13 cellular contexts compared by ENCODE assay signal in the genomic region with DNA sequence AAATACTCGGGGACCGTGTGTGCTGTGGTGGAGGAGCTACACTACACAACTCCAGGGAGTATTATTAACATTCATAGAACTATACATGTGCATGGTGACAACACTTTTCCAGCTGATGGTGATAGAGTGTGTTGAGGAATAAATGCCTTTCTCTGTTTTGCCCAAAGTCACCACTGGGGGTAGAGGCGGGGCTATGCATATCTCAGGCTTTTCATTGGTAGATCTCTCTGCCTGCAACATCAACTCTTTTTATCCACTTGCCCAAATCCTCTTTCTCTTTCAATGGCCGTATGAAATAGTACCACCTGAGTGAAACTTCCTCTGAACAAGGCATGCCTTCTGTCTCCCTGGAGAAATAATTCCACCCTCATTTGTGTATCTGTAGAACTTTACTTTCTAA.
DNase-seq lines count a peak whose midpoint lies in the region; ATAC-seq, FAIRE-seq and TF ChIP-seq lines count a peak whose summit lies in the region.
"Had no signal": no experiment of that assay in that cellular context is flagged by ENCODE, and none has a peak within 500 bp of the region (broad histone marks: within the 10 kb centered on the region; RNA-seq: fewer than 3 reads in every experiment).

No MANE protein-coding gene starts in this region.

- ATAC-seq in HG03196 (IDR thresholded peaks at IDR 0.05; ENCODE audit: unreplicated experiment) (peak; percentile 61), GM18870 (IDR thresholded peaks at IDR 0.05; ENCODE audit: unreplicated experiment) (no peak)
- ATAC-seq in stimulated activated naive CD8-positive, alpha-beta T cell treated with anti-CD3 and anti-CD28 coated beads, Interleukin-15, amount 100 ng/mL, for 72 hours: no peak
- ATAC-seq: pancreas had no signal

- no peaks in the 10 kb centered on the region for H3K27me3 Mint-ChIP-seq in MCF 10A (ENCODE audit: insufficient read depth, unreplicated experiment)
- peaks cover 10% of the 10 kb centered on the region for H3K27me3 Mint-ChIP-seq in stimulated activated naive CD8-positive, alpha-beta T cell treated with anti-CD3 and anti-CD28 coated beads, Interleukin-15, amount 100 ng/mL, for 72 hours

- intact Hi-C loops in MCF 10A (cut with micrococcal nuclease): no loop called here
- intact Hi-C loops in breast epithelium (cut with DNase I; ENCODE audit: low total_unique reads): loop anchor here (10.0 kb wide), 1 partner anchor 818 kb away; no protein-coding TSS in a partner anchor

- no peak for TF ChIP-seq CTCF in MCF 10A (IDR thresholded peaks at IDR 0.05; ENCODE audit: unreplicated experiment)
- no peak for TF ChIP-seq CTCF in breast epithelium (IDR thresholded peaks at IDR 0.05)
- TF ChIP-seq CTCF in bronchial epithelial cell (IDR thresholded peaks at IDR 0.05; ENCODE audit: insufficient read depth, low read length, severe bottlenecking): no peak

- H3K27ac Mint-ChIP-seq in MCF 10A (ENCODE audit: low read depth, unreplicated experiment): no peak overlapping the region
- H3K27ac Mint-ChIP-seq in stimulated activated naive CD8-positive, alpha-beta T cell treated with anti-CD3 and anti-CD28 coated beads, Interleukin-15, amount 100 ng/mL, for 72 hours: no peak overlapping the region

- H3K4me1 ChIP-seq in breast epithelium: no peaks in the 10 kb centered on the region
- H3K4me1 ChIP-seq: pancreas had no signal

- no peaks in the 10 kb centered on the region for H3K9me3 ChIP-seq in breast epithelium
- H3K9me3 ChIP-seq: pancreas, suprapubic skin had no signal

- no TSS peak for BruUV-seq in MCF 10A (replicated peaks; lab: Mats Ljungman, UMichigan)

- POLR2A ChIA-PET in MCF 10A (lab: Yijun Ruan, JAX): no interaction called here

- no peak overlapping the region for H3K27ac ChIP-seq in breast epithelium
- H3K27ac ChIP-seq: cardiac muscle cell, pancreas, suprapubic skin had no signal

- H3K9me3 Mint-ChIP-seq in MCF 10A (ENCODE audit: unreplicated experiment): no peaks in the 10 kb centered on the region
- H3K9me3 Mint-ChIP-seq in stimulated activated naive CD8-positive, alpha-beta T cell treated with anti-CD3 and anti-CD28 coated beads, Interleukin-15, amount 100 ng/mL, for 72 hours: peaks cover 0 to 6% of the 10 kb centered on the region in 2 donors

- H3K36me3 ChIP-seq in breast epithelium: no peaks in the 10 kb centered on the region
- no peaks in the 10 kb centered on the region for H3K36me3 ChIP-seq in bronchial epithelial cell (ENCODE audit: control insufficient read depth, insufficient read depth, low read length)
- H3K36me3 ChIP-seq: cardiac muscle cell, pancreas, suprapubic skin had no signal

- H3K4me3 Mint-ChIP-seq in MCF 10A (ENCODE audit: unreplicated experiment): no peak overlapping the region
- H3K4me3 Mint-ChIP-seq in stimulated activated naive CD8-positive, alpha-beta T cell treated with anti-CD3 and anti-CD28 coated beads, Interleukin-15, amount 100 ng/mL, for 72 hours: no peak overlapping the region

- no peak for FAIRE-seq in bronchial epithelial cell (lab: Jason Lieb, UNC)
- FAIRE-seq: pancreas had no signal

- no peaks in the 10 kb centered on the region for H3K4me1 Mint-ChIP-seq in MCF 10A (ENCODE audit: insufficient read depth, unreplicated experiment)
- no peaks in the 10 kb centered on the region for H3K4me1 Mint-ChIP-seq in stimulated activated naive CD8-positive, alpha-beta T cell treated with anti-CD3 and anti-CD28 coated beads, Interleukin-15, amount 100 ng/mL, for 72 hours

- H3K36me3 Mint-ChIP-seq in MCF 10A (ENCODE audit: insufficient read depth, unreplicated experiment): no peaks in the 10 kb centered on the region

- no peak for TF ChIP-seq POLR2A in breast epithelium (IDR thresholded peaks at IDR 0.05)

- CTCF ChIA-PET in MCF 10A (lab: Yijun Ruan, JAX): no interaction called here

- DNase-seq in MCF 10A (ENCODE audit: unreplicated experiment) (peak; percentile 22), breast epithelium (ENCODE audit: low spot score in 2 of 2) (no peak), bronchial epithelial cell (ENCODE audit: low read depth) (peak; percentile 7), Ammon's horn (ENCODE audit: low spot score) (no peak)
- DNase-seq in activated T-cell treated with anti-CD3 and anti-CD28 coated beads, Interleukin-2, amount 50 U/mL, for 48 hours: no peak
- no peak for DNase-seq in stimulated activated naive CD8-positive, alpha-beta T cell treated with anti-CD3 and anti-CD28 coated beads, Interleukin-15, amount 100 ng/mL, for 72 hours
- DNase-seq: NCI-H1417; pancreas; stimulated activated CD4-positive, alpha-beta T cell treated with anti-CD3 and anti-CD28 coated beads, Interleukin-4, amount 100 ng/mL, for 4 hours had no signal

- H3K4me3 ChIP-seq in breast epithelium (no peak overlapping the region), bronchial epithelial cell (ENCODE audit: low read depth, low read length) (no peak overlapping the region)
- H3K4me3 ChIP-seq: cardiac muscle cell, pancreas, suprapubic skin had no signal

- H3K27me3 ChIP-seq in breast epithelium (no peaks in the 10 kb centered on the region), bronchial epithelial cell (ENCODE audit: control insufficient read depth, insufficient read depth, low read length) (no peaks in the 10 kb centered on the region)
- H3K27me3 ChIP-seq: cardiac muscle cell, pancreas, suprapubic skin had no signal

Comparison
In these comparisons a context has a peak if more than half of its experiments do, and no peak if none do; other contexts are left out.
1. DNase-seq: peak in MCF 10A (single experiment) and bronchial epithelial cell (single experiment); none in breast epithelium (0 of 2), activated T-cell treated with anti-CD3 and anti-CD28 coated beads, Interleukin-2, amount 50 U/mL, for 48 hours (0 of 2), Ammon's horn (single experiment) and stimulated activated naive CD8-positive, alpha-beta T cell treated with anti-CD3 and anti-CD28 coated beads, Interleukin-15, amount 100 ng/mL, for 72 hours (0 of 2).